In genomic region chr9:13568851-13569618, GRCh38 we compare ENCODE assay signal across 8 cellular contexts.
DNase-seq lines count a peak whose midpoint lies in the region; ATAC-seq and TF ChIP-seq lines count a peak whose summit lies in the region.

No MANE protein-coding gene starts in this region.

- H3K36me3 Mint-ChIP-seq in H9 (ENCODE audit: insufficient read depth in 1 of 3, low read depth in 3 of 3): 0 out of 7 replicates have a peak, but pooled peaks cover 0 to 3% (median 1%) of the 10 kb centered on the region in 3 experiments

- H3K9me3 Mint-ChIP-seq in H9: no peaks in the 10 kb centered on the region

- ATAC-seq in heart right ventricle: peak; percentile 23 to 63 (median 49)
- no peak for ATAC-seq in GM21381 (IDR thresholded peaks at IDR 0.05; ENCODE audit: unreplicated experiment)

- H3K27ac ChIP-seq in H9 (ENCODE audit: insufficient read length, low read depth, low read length) (no peak overlapping the region), OCI-LY3 (ENCODE audit: low read length) (no peak overlapping the region), heart right ventricle (peak overlapping the region; percentile 59 to 94 (median 84)), rectal smooth muscle tissue (ENCODE audit: low read depth, low read length) (peak overlapping the region; percentile 25)

- H3K79me2 ChIP-seq in H9 (ENCODE audit: insufficient read depth, low read length) (no peaks in the 10 kb centered on the region), OCI-LY3 (ENCODE audit: low read length) (no peaks in the 10 kb centered on the region)

- no peak overlapping the region for H2BK20ac ChIP-seq in H9 (ENCODE audit: low read depth, low read length, poor library complexity, severe bottlenecking)

- H2BK15ac ChIP-seq in H9 (ENCODE audit: low read depth, low read length): no peak overlapping the region

- H4K20me1 ChIP-seq in H9 (ENCODE audit: control insufficient read depth, insufficient read depth, insufficient read length) (no peaks in the 10 kb centered on the region), OCI-LY3 (ENCODE audit: insufficient read depth, low read length) (no peaks in the 10 kb centered on the region)

- H4K8ac ChIP-seq in H9 (replicated peaks; ENCODE audit: insufficient read length, low read depth, low read length): no peak overlapping the region

- H4K91ac ChIP-seq in H9 (ENCODE audit: insufficient read length, low read depth, low read length): no peak overlapping the region

- H3K4me1 Mint-ChIP-seq in H9: peaks cover 11 to 18% of the 10 kb centered on the region in 2 experiments

- H3K79me1 ChIP-seq in H9 (ENCODE audit: insufficient read depth, low read depth, low read length, poor library complexity, severe bottlenecking): no peaks in the 10 kb centered on the region

- H3K9me3 ChIP-seq in H9 (ENCODE audit: control insufficient read depth, low read depth, low read length): no peaks in the 10 kb centered on the region
- H3K9me3 ChIP-seq in OCI-LY3 (ENCODE audit: insufficient read depth, low read length): no peaks in the 10 kb centered on the region
- no peaks in the 10 kb centered on the region for H3K9me3 ChIP-seq in heart right ventricle

- no peak overlapping the region for H2AK5ac ChIP-seq in H9 (ENCODE audit: insufficient read length, low read length)

- no peak overlapping the region for H3K4ac ChIP-seq in H9 (ENCODE audit: low read depth, low read length)

- H3K23me2 ChIP-seq in H9 (ENCODE audit: insufficient read length, low read depth, low read length, poor library complexity, severe bottlenecking): peaks cover 8% of the 10 kb centered on the region

- in situ Hi-C loops in KBM-7 (cut with MboI; ENCODE audit: low pct_unique_long_range_greater_than_20kb, low sequenced_read_pairs): no loop called here

- H3K27me3 ChIP-seq in H9 (ENCODE audit: insufficient read depth, low read length): no peaks in the 10 kb centered on the region
- no peaks in the 10 kb centered on the region for H3K27me3 ChIP-seq in OCI-LY3 (ENCODE audit: low read depth, low read length)
- H3K27me3 ChIP-seq in heart right ventricle: no peaks in the 10 kb centered on the region
- no peaks in the 10 kb centered on the region for H3K27me3 ChIP-seq in rectal smooth muscle tissue (ENCODE audit: control insufficient read depth, insufficient read depth, low read length)

- TF ChIP-seq CTCF in H9 (conservative IDR thresholded peaks at IDR 0.05): no peak
- no peak for TF ChIP-seq CTCF in OCI-LY3 (IDR thresholded peaks at IDR 0.05; ENCODE audit: low read depth, low read length)
- no peak for TF ChIP-seq CTCF in heart right ventricle (IDR thresholded peaks at IDR 0.05)

- no CpG with 5 or more reads among the region's 18 CpGs for whole genome bisulfite sequencing in H9 (ENCODE audit: extremely low coverage, insufficient read length, low lambda C conversion rate)
- 11 to 12% methylated on average over 18 of the region's 18 CpGs for WGBS in heart right ventricle, 2 donors

- no peak overlapping the region for H3K23ac ChIP-seq in H9 (ENCODE audit: insufficient read length, low read depth, low read length)

- H3K36me3 ChIP-seq in OCI-LY3 (replicated peaks; ENCODE audit: low read depth, low read length) (no peaks in the 10 kb centered on the region), heart right ventricle (no peaks in the 10 kb centered on the region), rectal smooth muscle tissue (ENCODE audit: control insufficient read depth, insufficient read depth, low read length) (no peaks in the 10 kb centered on the region)

- no peak overlapping the region for H3T11ph ChIP-seq in H9 (ENCODE audit: low read length)

- H3K27me3 Mint-ChIP-seq in H9 (ENCODE audit: low read depth): peaks cover 9% of the 10 kb centered on the region; the same call in 1 of the 2 replicates

- H2AFZ ChIP-seq in H9 (ENCODE audit: low read length) (peak overlapping the region; percentile 63), OCI-LY3 (ENCODE audit: low read depth, low read length) (no peak overlapping the region; the same call in 1 of the 2 replicates)

- H3K4me3 Mint-ChIP-seq in H9: peak overlapping the region; percentile 69 to 87

- no peak overlapping the region for H4K5ac ChIP-seq in H9 (ENCODE audit: insufficient read length, low read depth, low read length)

- DNase-seq in H9 (peak; percentile 33), heart right ventricle (peak; percentile 13 to 19), activated gamma-delta T cell (lab: John Stamatoyannopoulos, UW) (no peak), KBM-7 (no peak)
- no peak for DNase-seq in stimulated activated CD8-positive, alpha-beta memory T cell treated with anti-CD3 and anti-CD28 coated beads, Interleukin-4, amount 100 ng/mL, for 48 hours

- peak overlapping the region; percentile 38; the same call in 1 of the 2 replicates for H3K14ac ChIP-seq in H9 (ENCODE audit: insufficient read depth, low read length)

- H3K18ac ChIP-seq in H9 (ENCODE audit: insufficient read length, low read depth, low read length): peak overlapping the region; percentile 21

- H2BK120ac ChIP-seq in H9 (ENCODE audit: low read depth, low read length, poor library complexity, severe bottlenecking): no peak overlapping the region

- no peak overlapping the region for H2BK5ac ChIP-seq in H9 (ENCODE audit: insufficient read length, low read length)

- H3K4me1 ChIP-seq in H9 (ENCODE audit: insufficient read depth, low read length): no peaks in the 10 kb centered on the region
- H3K4me1 ChIP-seq in OCI-LY3 (ENCODE audit: low read length): no peaks in the 10 kb centered on the region
- peaks cover 6 to 48% (median 39%) of the 10 kb centered on the region in 9 donors for H3K4me1 ChIP-seq in heart right ventricle
- H3K4me1 ChIP-seq in rectal smooth muscle tissue (ENCODE audit: control insufficient read depth, insufficient read depth, low read length): no peaks in the 10 kb centered on the region

- H3K27ac Mint-ChIP-seq in H9: peak overlapping the region in 2 of 3 experiments; percentile 65 to 69; a peak in 2 of 7 replicates

- intact Hi-C loops in heart right ventricle (cut with DNase I): loop anchor here in 3 of 10 donors (2.0 to 10.0 kb wide), 3 partner anchors 124 to 786 kb away; partner anchors contain the start of gene NFIB (in 1 of the 3)

- H3K4me2 ChIP-seq in H9 (ENCODE audit: insufficient read depth, insufficient read length, low read length) (peak overlapping the region; percentile 90), OCI-LY3 (ENCODE audit: low read length) (0 out of 2 replicates have a peak overlapping the region, but pooled peaks have one; percentile 15)

- H3K4me3 ChIP-seq in OCI-LY3 (ENCODE audit: low read length) (no peak overlapping the region), heart right ventricle (peak overlapping the region in 8 of 10 donors; percentile 1 to 47 (median 34)), rectal smooth muscle tissue (ENCODE audit: low read length) (peak overlapping the region; percentile 11)

- H3K9ac ChIP-seq in H9 (ENCODE audit: extremely low read depth, insufficient read length, low read length) (peak overlapping the region; percentile 36), OCI-LY3 (ENCODE audit: low read length) (no peak overlapping the region), rectal smooth muscle tissue (ENCODE audit: low read length) (no peak overlapping the region)

- H3K56ac ChIP-seq in H9 (ENCODE audit: insufficient read length, low read depth, low read length): no peak overlapping the region

- H2BK12ac ChIP-seq in H9 (ENCODE audit: insufficient read length, low read depth, low read length): no peak overlapping the region

Comparison
In these comparisons a context has a peak if more than half of its experiments do, and no peak if none do; other contexts are left out.
1. DNase-seq: peak in H9 (single experiment) and heart right ventricle (2 of 2); none in stimulated activated CD8-positive, alpha-beta memory T cell treated with anti-CD3 and anti-CD28 coated beads, Interleukin-4, amount 100 ng/mL, for 48 hours (single experiment), activated gamma-delta T cell (single experiment) and KBM-7 (single experiment).
2. H3K27ac ChIP-seq: peak in heart right ventricle (10 of 10) and rectal smooth muscle tissue (single experiment); none in H9 (single experiment) and OCI-LY3 (single experiment).